24 cellular contexts compared by ENCODE assay signal in the genomic region with DNA sequence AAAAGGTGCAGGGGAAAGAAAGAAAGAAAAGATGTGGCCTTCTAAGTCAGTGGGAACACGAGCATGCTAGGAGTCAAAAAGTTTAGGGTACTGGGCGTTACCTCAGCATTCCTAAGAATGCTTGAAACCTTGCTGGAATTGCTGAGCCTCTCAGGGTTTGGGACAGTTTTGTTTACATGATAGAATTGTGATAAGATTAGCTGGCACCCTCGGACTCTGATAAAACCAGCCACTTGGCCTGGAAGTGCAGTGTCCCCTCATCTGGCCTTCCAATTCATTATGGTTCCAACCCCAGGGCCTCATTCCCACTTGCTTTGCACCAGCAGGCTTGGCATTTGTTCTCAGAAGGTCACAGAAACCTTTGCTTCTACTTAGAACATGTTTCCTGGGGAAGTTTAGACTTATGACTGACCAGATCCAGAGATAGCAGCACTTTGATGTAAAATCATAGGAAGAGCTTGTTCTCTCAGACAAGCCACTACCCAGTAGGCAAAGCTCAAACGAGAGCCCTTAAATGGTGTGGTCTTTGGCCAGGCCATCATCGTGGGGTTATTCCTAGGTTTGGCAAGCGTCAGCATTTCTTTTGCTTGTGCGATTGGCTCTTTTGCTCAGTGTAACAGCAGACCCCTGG. TPM values are rescaled to one million over a fixed set of nuclear protein-coding genes. Genes with fewer than 3 reads are reported as not detected.
DNase-seq lines count a peak whose midpoint lies in the region; ATAC-seq and TF ChIP-seq lines count a peak whose summit lies in the region.
"Had no signal": no experiment of that assay in that cellular context is flagged by ENCODE, and none has a peak within 500 bp of the region (broad histone marks: within the 10 kb centered on the region; RNA-seq: fewer than 3 reads in every experiment).

No MANE protein-coding gene starts in this region.

- H3K36me3 Mint-ChIP-seq in Caco-2 (ENCODE audit: insufficient read depth, unreplicated experiment) (peaks cover 24% of the 10 kb centered on the region), nephron progenitor cell (ENCODE audit: low read depth) (peaks cover 56% of the 10 kb centered on the region)
- peaks cover 30% of the 10 kb centered on the region for H3K36me3 Mint-ChIP-seq in effector memory CD8-positive, alpha-beta T cell (ENCODE audit: insufficient read depth)
- peaks cover 53% of the 10 kb centered on the region for H3K36me3 Mint-ChIP-seq in activated T-helper 2 cell treated with anti-CD3 and anti-CD28 coated beads, Interferon-gamma antibody, Interleukin-2, Interleukin-4, amounts not matched to agents 10 μg/mL and 5 μg/mL and 100 μg/mL, durations not matched to agents 14 hours and 24 hours and 36 hours (ENCODE audit: low read depth)

- peak overlapping the region; percentile 7; the same call in 1 of the 2 replicates for H3K27ac ChIP-seq in VCaP
- H3K27ac ChIP-seq: colonic mucosa, foreskin keratinocyte, sigmoid colon had no signal

- no peak overlapping the region for H3K4me3 Mint-ChIP-seq in Caco-2 (ENCODE audit: unreplicated experiment)
- H3K4me3 Mint-ChIP-seq in nephron progenitor cell: no peak overlapping the region
- no peak overlapping the region for H3K4me3 Mint-ChIP-seq in effector memory CD8-positive, alpha-beta T cell
- H3K4me3 Mint-ChIP-seq in activated T-helper 2 cell treated with anti-CD3 and anti-CD28 coated beads, Interferon-gamma antibody, Interleukin-2, Interleukin-4, amounts not matched to agents 10 μg/mL and 5 μg/mL and 100 μg/mL, durations not matched to agents 14 hours and 24 hours and 36 hours (ENCODE audit: low read depth): no peak overlapping the region
- H3K4me3 Mint-ChIP-seq: activated B cell treated with CpG ODN at 0.5 μM for 24 hours; activated CD8-positive, alpha-beta T cell treated with anti-CD3 and anti-CD28 coated beads, Interleukin-2, amount 10 ng/mL, durations not matched to agents 7 days and 5 days; GM23338 had no signal

- H3K4me1 Mint-ChIP-seq in Caco-2 (ENCODE audit: low read depth, unreplicated experiment): no peaks in the 10 kb centered on the region
- peaks cover 9% of the 10 kb centered on the region for H3K4me1 Mint-ChIP-seq in nephron progenitor cell
- H3K4me1 Mint-ChIP-seq in effector memory CD8-positive, alpha-beta T cell (ENCODE audit: low read depth in 2 of 2): peaks cover 18 to 19% of the 10 kb centered on the region in 2 donors
- peaks cover 6% of the 10 kb centered on the region for H3K4me1 Mint-ChIP-seq in activated T-helper 2 cell treated with anti-CD3 and anti-CD28 coated beads, Interferon-gamma antibody, Interleukin-2, Interleukin-4, amounts not matched to agents 10 μg/mL and 5 μg/mL and 100 μg/mL, durations not matched to agents 14 hours and 24 hours and 36 hours (ENCODE audit: low read depth)
- H3K4me1 Mint-ChIP-seq: GM23338 had no signal

- TF ChIP-seq CTCF in Caco-2 (IDR thresholded peaks at IDR 0.05; ENCODE audit: insufficient read depth in 1 of 2, low read depth in 1 of 2, low read length in 1 of 2, severe bottlenecking in 1 of 2, unreplicated experiment in 1 of 2): no peak
- no peak for TF ChIP-seq CTCF in VCaP (conservative IDR thresholded peaks at IDR 0.05)
- no peak for TF ChIP-seq CTCF in nephron progenitor cell (IDR thresholded peaks at IDR 0.05)

- no peak for ATAC-seq in effector memory CD8-positive, alpha-beta T cell (replicated peaks)
- ATAC-seq: activated CD8-positive, alpha-beta T cell treated with anti-CD3 and anti-CD28 coated beads, Interleukin-2, amount 10 ng/mL, durations not matched to agents 7 days and 5 days; activated naive CD4-positive, alpha-beta T cell treated with anti-CD3 and anti-CD28 coated beads, Interleukin-2, amount 50 U/mL, for 72 hours; foreskin keratinocyte; GM23338; stimulated activated naive CD8-positive, alpha-beta T cell treated with anti-CD3 and anti-CD28 coated beads, Interleukin-15, Interleukin-2, amounts not matched to agents 100 U/mL and 50 U/mL, for 24 hours had no signal

- H3K4me1 ChIP-seq in Caco-2: peaks cover 15% of the 10 kb centered on the region
- H3K4me1 ChIP-seq: colonic mucosa, foreskin keratinocyte had no signal

- no TSS peak for BruUV-seq in Caco-2 (replicated peaks; lab: Mats Ljungman, UMichigan)

- no peaks in the 10 kb centered on the region for H3K27me3 ChIP-seq in Caco-2 (replicated peaks; ENCODE audit: control insufficient read depth, insufficient read depth, low read length)
- H3K27me3 ChIP-seq: colonic mucosa, foreskin keratinocyte, sigmoid colon had no signal

- POLR2A ChIA-PET in Caco-2 (lab: Charles Lee): no interaction called here

- H3K36me3 ChIP-seq in Caco-2 (ENCODE audit: control insufficient read depth, insufficient read depth, low read length): no peaks in the 10 kb centered on the region; the same call in 1 of the 2 replicates
- H3K36me3 ChIP-seq: colonic mucosa had no signal

- peak overlapping the region; percentile 40 for H3K27ac Mint-ChIP-seq in Caco-2 (ENCODE audit: unreplicated experiment)
- peak overlapping the region; percentile 54 for H3K27ac Mint-ChIP-seq in nephron progenitor cell
- no peak overlapping the region for H3K27ac Mint-ChIP-seq in effector memory CD8-positive, alpha-beta T cell
- no peak overlapping the region for H3K27ac Mint-ChIP-seq in activated T-helper 2 cell treated with anti-CD3 and anti-CD28 coated beads, Interferon-gamma antibody, Interleukin-2, Interleukin-4, amounts not matched to agents 10 μg/mL and 5 μg/mL and 100 μg/mL, durations not matched to agents 14 hours and 24 hours and 36 hours
- H3K27ac Mint-ChIP-seq: activated B cell treated with CpG ODN at 0.5 μM for 24 hours; activated CD8-positive, alpha-beta T cell treated with anti-CD3 and anti-CD28 coated beads, Interleukin-2, amount 10 ng/mL, durations not matched to agents 7 days and 5 days; activated naive CD4-positive, alpha-beta T cell treated with anti-CD3 and anti-CD28 coated beads, Interleukin-2, amount 50 U/mL, for 72 hours; GM23338 had no signal

- no peak overlapping the region for H3K4me3 ChIP-seq in Caco-2 (ENCODE audit: low read depth, low read length)
- H3K4me3 ChIP-seq: colonic mucosa, GM23338, sigmoid colon had no signal

- DNase-seq in Caco-2 (peak; percentile 20 to 59), nephron progenitor cell (no peak), NCI-H1105 (lab: John Stamatoyannopoulos, UW) (no peak)
- DNase-seq in effector memory CD8-positive, alpha-beta T cell: no peak
- DNase-seq in activated T-helper 2 cell treated with anti-CD3 and anti-CD28 coated beads, Interferon-gamma antibody, Interleukin-2, Interleukin-4, amounts not matched to agents 10 μg/mL and 5 μg/mL and 100 μg/mL, durations not matched to agents 14 hours and 24 hours and 36 hours (ENCODE audit: low spot score): no peak
- DNase-seq: activated B cell treated with CpG ODN at 0.5 μM for 24 hours; activated CD8-positive, alpha-beta T cell treated with anti-CD3 and anti-CD28 coated beads, Interleukin-2, amount 10 ng/mL, durations not matched to agents 7 days and 5 days; activated T-cell treated with anti-CD3 and anti-CD28 coated beads, Interleukin-2, amount 50 U/mL, for 48 hours; colonic mucosa; DND-41; foreskin keratinocyte; left cardiac atrium; NCI-H1417 treated with DMSO at 0.1 percent for 48 hours; NCI-H2171; nucleus accumbens; SIG-M5; sigmoid colon; stimulated activated naive CD8-positive, alpha-beta T cell treated with anti-CD3 and anti-CD28 coated beads, Interleukin-15, Interleukin-2, amounts not matched to agents 100 U/mL and 50 U/mL, for 24 hours had no signal

- intact Hi-C loops in Caco-2 (cut with micrococcal nuclease; ENCODE audit: unreplicated experiment): no loop called here
- intact Hi-C loops in activated T-helper 2 cell treated with anti-CD3 and anti-CD28 coated beads, Interferon-gamma antibody, Interleukin-2, Interleukin-4, amounts not matched to agents 10 μg/mL and 5 μg/mL and 100 μg/mL, durations not matched to agents 14 hours and 24 hours and 36 hours (cut with micrococcal nuclease): no loop called here

- H3K9me3 Mint-ChIP-seq in Caco-2 (ENCODE audit: unreplicated experiment) (peaks cover 11% of the 10 kb centered on the region), nephron progenitor cell (peaks cover 30% of the 10 kb centered on the region)
- H3K9me3 Mint-ChIP-seq in effector memory CD8-positive, alpha-beta T cell: no peaks in the 10 kb centered on the region
- H3K9me3 Mint-ChIP-seq in activated T-helper 2 cell treated with anti-CD3 and anti-CD28 coated beads, Interferon-gamma antibody, Interleukin-2, Interleukin-4, amounts not matched to agents 10 μg/mL and 5 μg/mL and 100 μg/mL, durations not matched to agents 14 hours and 24 hours and 36 hours: peaks cover 13% of the 10 kb centered on the region

- peaks cover under 1% of the 10 kb centered on the region; the same call in 1 of the 2 replicates for H3K9me3 ChIP-seq in Caco-2
- H3K9me3 ChIP-seq: colonic mucosa, sigmoid colon had no signal

- H3K27me3 Mint-ChIP-seq in Caco-2 (ENCODE audit: insufficient read depth, unreplicated experiment) (no peaks in the 10 kb centered on the region), nephron progenitor cell (ENCODE audit: low read depth, poor library complexity) (no peaks in the 10 kb centered on the region)
- no peaks in the 10 kb centered on the region for H3K27me3 Mint-ChIP-seq in effector memory CD8-positive, alpha-beta T cell
- no peaks in the 10 kb centered on the region for H3K27me3 Mint-ChIP-seq in activated T-helper 2 cell treated with anti-CD3 and anti-CD28 coated beads, Interferon-gamma antibody, Interleukin-2, Interleukin-4, amounts not matched to agents 10 μg/mL and 5 μg/mL and 100 μg/mL, durations not matched to agents 14 hours and 24 hours and 36 hours (ENCODE audit: low read depth)
- H3K27me3 Mint-ChIP-seq: activated B cell treated with CpG ODN at 0.5 μM for 24 hours had no signal

- CTCF ChIA-PET in Caco-2 (lab: Charles Lee): no interaction called here

RNA-seq across cellular contexts. Expression of a gene that starts 8.0 kb away (rescaled TPM):
- 29.8 and 31.1 TPM in 2 replicates for total RNA-seq in Caco-2 (2022)
- total RNA-seq in activated T-helper 2 cell treated with anti-CD3 and anti-CD28 coated beads, Interferon-gamma antibody, Interleukin-2, Interleukin-4, amounts not matched to agents 10 μg/mL and 5 μg/mL and 100 μg/mL, durations not matched to agents 14 hours and 24 hours and 36 hours: 33.0 and 38.0 TPM in 2 replicates

RNA-seq across cellular contexts. Expression of a gene that starts 22.9 kb away (rescaled TPM):
- total RNA-seq in Caco-2 (2022): 8.8 and 16.6 TPM in 2 replicates
- total RNA-seq in activated T-helper 2 cell treated with anti-CD3 and anti-CD28 coated beads, Interferon-gamma antibody, Interleukin-2, Interleukin-4, amounts not matched to agents 10 μg/mL and 5 μg/mL and 100 μg/mL, durations not matched to agents 14 hours and 24 hours and 36 hours: not detected in 2 replicates
- total RNA-seq: activated B cell treated with CpG ODN at 0.5 μM for 24 hours; activated CD8-positive, alpha-beta T cell treated with anti-CD3 and anti-CD28 coated beads, Interleukin-2, amount 10 ng/mL, durations not matched to agents 7 days and 5 days; activated naive CD4-positive, alpha-beta T cell treated with anti-CD3 and anti-CD28 coated beads, Interleukin-2, amount 50 U/mL, for 72 hours; OCI-LY7; T-helper 1 cell treated with Interleukin-12 subunit alpha and Interleukin-12 subunit beta and Interleukin-4 antibody, amounts not matched to agents 30 ng/mL and 1 ng/mL, for 36 hours had no signal

RNA-seq across cellular contexts. Expression of a gene that starts 35.2 kb away (rescaled TPM):
- total RNA-seq in Caco-2 (2022): 0.43 TPM in 1 of 2 replicates, not detected in the other
- total RNA-seq in activated T-helper 2 cell treated with anti-CD3 and anti-CD28 coated beads, Interferon-gamma antibody, Interleukin-2, Interleukin-4, amounts not matched to agents 10 μg/mL and 5 μg/mL and 100 μg/mL, durations not matched to agents 14 hours and 24 hours and 36 hours: 0.32 and 0.39 TPM in 2 replicates
- total RNA-seq: activated B cell treated with CpG ODN at 0.5 μM for 24 hours had no signal

RNA-seq across cellular contexts. Expression of a gene that starts 48.2 kb away (rescaled TPM):
- total RNA-seq in Caco-2 (2022): 8.9 and 9.1 TPM in 2 replicates
- total RNA-seq in activated T-helper 2 cell treated with anti-CD3 and anti-CD28 coated beads, Interferon-gamma antibody, Interleukin-2, Interleukin-4, amounts not matched to agents 10 μg/mL and 5 μg/mL and 100 μg/mL, durations not matched to agents 14 hours and 24 hours and 36 hours: 9.8 and 9.9 TPM in 2 replicates

RNA-seq across cellular contexts. Expression of a gene that starts 55.0 kb away (rescaled TPM):
- 0.53 and 0.66 TPM in 2 replicates for total RNA-seq in Caco-2 (2022)
- not detected in 2 replicates for total RNA-seq in activated T-helper 2 cell treated with anti-CD3 and anti-CD28 coated beads, Interferon-gamma antibody, Interleukin-2, Interleukin-4, amounts not matched to agents 10 μg/mL and 5 μg/mL and 100 μg/mL, durations not matched to agents 14 hours and 24 hours and 36 hours
- total RNA-seq: activated B cell treated with CpG ODN at 0.5 μM for 24 hours; activated CD8-positive, alpha-beta T cell treated with anti-CD3 and anti-CD28 coated beads, Interleukin-2, amount 10 ng/mL, durations not matched to agents 7 days and 5 days; activated naive CD4-positive, alpha-beta T cell treated with anti-CD3 and anti-CD28 coated beads, Interleukin-2, amount 50 U/mL, for 72 hours; colonic mucosa; foreskin keratinocyte; GM23338; left cardiac atrium; OCI-LY7; sigmoid colon; T-helper 1 cell treated with Interleukin-12 subunit alpha and Interleukin-12 subunit beta and Interleukin-4 antibody, amounts not matched to agents 30 ng/mL and 1 ng/mL, for 36 hours; urinary bladder had no signal

Comparison
In these comparisons a context has a peak if more than half of its experiments do, and no peak if none do; other contexts are left out.
1. DNase-seq: peak in Caco-2 (2 of 2); none in nephron progenitor cell (single experiment), effector memory CD8-positive, alpha-beta T cell (0 of 3), NCI-H1105 (single experiment) and activated T-helper 2 cell treated with anti-CD3 and anti-CD28 coated beads, Interferon-gamma antibody, Interleukin-2, Interleukin-4, amounts not matched to agents 10 μg/mL and 5 μg/mL and 100 μg/mL, durations not matched to agents 14 hours and 24 hours and 36 hours (single experiment).
2. H3K27ac Mint-ChIP-seq: peak in Caco-2 (single experiment) and nephron progenitor cell (single experiment); none in effector memory CD8-positive, alpha-beta T cell (0 of 2) and activated T-helper 2 cell treated with anti-CD3 and anti-CD28 coated beads, Interferon-gamma antibody, Interleukin-2, Interleukin-4, amounts not matched to agents 10 μg/mL and 5 μg/mL and 100 μg/mL, durations not matched to agents 14 hours and 24 hours and 36 hours (single experiment).